ENCODE assay signal across 8 cellular contexts in genomic region chr20:33994624-33994913, GRCh38. TPM values are rescaled to one million over a fixed set of nuclear protein-coding genes. Genes with fewer than 3 reads are reported as not detected.
A peak's percentile ranks its signal among the peaks of the same experiment; 100 is the strongest.
DNase-seq lines count a peak whose midpoint lies in the region; ATAC-seq and TF ChIP-seq lines count a peak whose summit lies in the region.

No MANE protein-coding gene starts in this region.

- peak overlapping the region; percentile 88 for H3K4me3 ChIP-seq in AG09309 (ENCODE audit: control insufficient read depth, low read depth, low read length)
- H3K4me3 ChIP-seq in LNCaP clone FGC (ENCODE audit: low read depth, low read length), result peak overlapping the region; percentile 87

- H3K4me3 Mint-ChIP-seq in naive thymus-derived CD8-positive, alpha-beta T cell, result peak overlapping the region; percentile 93 to 98 (median 96)

- H3K9me3 Mint-ChIP-seq in naive thymus-derived CD8-positive, alpha-beta T cell, result peaks cover 0 to 4% (median 0%) of the 10 kb centered on the region in 9 donors

- peaks cover 0 to 12% (median 0%) of the 10 kb centered on the region in 3 donors for H3K36me3 Mint-ChIP-seq in naive thymus-derived CD8-positive, alpha-beta T cell

- DNase-seq in AG09309 (ENCODE audit: low read depth) (no peak), LNCaP clone FGC (ENCODE audit: low read depth) (no peak), cortex of kidney (lab: John Stamatoyannopoulos, UW) (peak; percentile 29), DMS 273 treated with DMSO at 0.1 percent for 48 hours (lab: John Stamatoyannopoulos, UW) (no peak), hippocampal formation (lab: John Stamatoyannopoulos, UW) (no peak), GDM1 (lab: John Stamatoyannopoulos, UW) (no peak), SK-N-DZ (ENCODE audit: low spot score) (no peak)
- no peak for DNase-seq in naive thymus-derived CD8-positive, alpha-beta T cell

- peaks cover 39 to 83% (median 77%) of the 10 kb centered on the region in 4 donors for H3K4me1 Mint-ChIP-seq in naive thymus-derived CD8-positive, alpha-beta T cell

- no peaks in the 10 kb centered on the region for H3K27me3 Mint-ChIP-seq in naive thymus-derived CD8-positive, alpha-beta T cell

- TF ChIP-seq CTCF in AG09309 (IDR thresholded peaks at IDR 0.05; ENCODE audit: control insufficient read depth, insufficient read depth, low read depth, low read length, missing control alignments) (no peak), LNCaP clone FGC (IDR thresholded peaks at IDR 0.05; ENCODE audit: control insufficient read depth, extremely low read depth, insufficient read depth) (no peak)

- H3K27ac Mint-ChIP-seq in naive thymus-derived CD8-positive, alpha-beta T cell, result peak overlapping the region; percentile 86 to 99 (median 96)

- no peak for ATAC-seq in naive thymus-derived CD8-positive, alpha-beta T cell

- POLR2A ChIA-PET in naive thymus-derived CD8-positive, alpha-beta T cell (lab: Charles Lee), result interaction anchor here (1.9 to 3.4 kb wide), 5 partner anchors 14 to 262 kb away, joined by 7 to 46 read pairs (median 9); partner anchors contain the start of genes EIF2S2 and ZNF341

RNA-seq across cellular contexts. Expression of gene RALY, which starts 0.9 kb away (rescaled TPM):
- total RNA-seq in naive thymus-derived CD8-positive, alpha-beta T cell, result 100 to 1,000 TPM; 105 to 112 TPM
- 100 to 1,000 TPM; 175 to 211 (median 181) TPM for polyA plus RNA-seq in naive thymus-derived CD8-positive, alpha-beta T cell
- polyA plus RNA-seq in SK-N-DZ (2014; cell fraction: cytosol; rRNA removed), result 289 and 292 TPM in 2 replicates
- polyA plus RNA-seq in SK-N-DZ (2014; cell fraction: nucleus; rRNA removed), result 165 and 174 TPM in 2 replicates
